In genomic region chr22:29205598-29206371, GRCh38 we compare ENCODE assay signal across 8 cellular contexts.
A peak's percentile ranks its signal among the peaks of the same experiment; 100 is the strongest.
DNase-seq lines count a peak whose midpoint lies in the region; ATAC-seq and TF ChIP-seq lines count a peak whose summit lies in the region.

EMID1 (plus strand) TSS chr22:29205896; CDS start chr22:29206039, 143 bp downstream.

- DNase-seq in activated CD4-positive, alpha-beta T cell treated with anti-CD3 and anti-CD28 coated beads, Interleukin-2, amount 50 U/mL, for 48 hours: peak; percentile 16 to 24
- DNase-seq in activated CD4-positive, alpha-beta T cell treated with anti-CD3 and anti-CD28 coated beads, Interleukin-2, amount 50 U/mL, for 1 hour: no peak
- DNase-seq in NCI-H69 (lab: John Stamatoyannopoulos, UW) (peak; percentile 78), coronary artery (ENCODE audit: low spot score) (no peak), memory B cell (ENCODE audit: low spot score in 2 of 2) (no peak), tibial artery (no peak)

- H3K27ac ChIP-seq in coronary artery: no peak within 1 kb of the TSS
- H3K27ac ChIP-seq in tibial artery: no peak within 1 kb of the TSS

- H3K9me3 ChIP-seq in tibial artery: no peaks in the 10 kb centered on the region

- H3K4me3 ChIP-seq in coronary artery (peak within 1 kb of the TSS; percentile 77), tibial artery (peak within 1 kb of the TSS; percentile 32 to 52)

- no peak within 1 kb of the TSS for H3K27ac Mint-ChIP-seq in memory B cell

- peaks cover 0 to 39% of the 10 kb centered on the region in 2 donors for H3K27me3 ChIP-seq in tibial artery

- H3K9me3 Mint-ChIP-seq in memory B cell: no peaks in the 10 kb centered on the region

- H3K36me3 Mint-ChIP-seq in memory B cell: no peaks in the 10 kb centered on the region

- TF ChIP-seq CTCF in coronary artery (IDR thresholded peaks at IDR 0.05): no peak
- no peak for TF ChIP-seq CTCF in tibial artery (IDR thresholded peaks at IDR 0.05)

- no peak for ATAC-seq in memory B cell (ENCODE audit: low read depth)
- ATAC-seq in GM18517 (IDR thresholded peaks at IDR 0.05; ENCODE audit: unreplicated experiment): no peak
- ATAC-seq in GM21825 (IDR thresholded peaks at IDR 0.05; ENCODE audit: unreplicated experiment): no peak

- peaks cover 16% of the 10 kb centered on the region for H3K4me1 Mint-ChIP-seq in memory B cell

- peaks cover 39% of the 10 kb centered on the region for H3K27me3 Mint-ChIP-seq in memory B cell

- intact Hi-C loops in tibial artery (cut with DNase I; ENCODE audit: low total_unique reads): no loop called here

- H3K4me3 Mint-ChIP-seq in memory B cell: peak within 1 kb of the TSS; percentile 59

- no peaks in the 10 kb centered on the region for H3K36me3 ChIP-seq in tibial artery

- peaks cover 0 to 10% (median 7%) of the 10 kb centered on the region in 4 donors for H3K4me1 ChIP-seq in tibial artery

Comparison
In these comparisons a context has a peak if more than half of its experiments do, and no peak if none do; other contexts are left out.
1. DNase-seq: peak in activated CD4-positive, alpha-beta T cell treated with anti-CD3 and anti-CD28 coated beads, Interleukin-2, amount 50 U/mL, for 48 hours (2 of 2) and NCI-H69 (single experiment); none in activated CD4-positive, alpha-beta T cell treated with anti-CD3 and anti-CD28 coated beads, Interleukin-2, amount 50 U/mL, for 1 hour (single experiment), coronary artery (single experiment), memory B cell (0 of 2) and tibial artery (0 of 2).